ENCODE assay signal across 34 cellular contexts in genomic region chr7:98970805-98971204, GRCh38.
"Had no signal": no experiment of that assay in that cellular context is flagged by ENCODE, and none has a peak within 500 bp of the region (broad histone marks: within the 10 kb centered on the region; RNA-seq: fewer than 3 reads in every experiment).

No MANE protein-coding gene starts in this region.

- DNase-seq: activated B cell treated with CpG ODN at 0.5 μM for 24 hours; activated CD4-positive, alpha-beta memory T cell treated with anti-CD3 and anti-CD28 coated beads for 36 hours; activated CD4-positive, alpha-beta T cell treated with anti-CD3 and anti-CD28 coated beads for 4 hours; activated CD4-positive, alpha-beta T cell treated with anti-CD3 and anti-CD28 coated beads, Interleukin-2, amount 10 ng/mL, durations not matched to agents 24 days and 14 days; activated CD4-positive, alpha-beta T cell treated with anti-CD3 and anti-CD28 coated beads, Interleukin-2, amount 50 U/mL, for 1 hour; activated CD4-positive, alpha-beta T cell treated with anti-CD3 and anti-CD28 coated beads, Interleukin-2, amount 50 U/mL, for 4 hours; activated CD4-positive, CD25-positive, alpha-beta regulatory T cell treated with anti-CD3 and anti-CD28 coated beads, Interleukin-2, amount 50 U/mL, for 72 hours; activated CD8-positive, alpha-beta memory T cell treated with anti-CD3 and anti-CD28 coated beads, Interleukin-2, amount 50 U/mL, for 4 hours; activated gamma-delta T cell treated with Interleukin-2 at 50 U/mL for 16 hours; activated naive CD4-positive, alpha-beta T cell; activated naive CD4-positive, alpha-beta T cell treated with anti-CD3 and anti-CD28 coated beads for 36 hours; activated naive CD4-positive, alpha-beta T cell treated with anti-CD3 and anti-CD28 coated beads, Interleukin-2, amount 50 U/mL, for 16 hours; activated T-cell treated with anti-CD3 and anti-CD28 coated beads for 4 hours; activated T-cell treated with anti-CD3 and anti-CD28 coated beads, Interleukin-2, amount 50 U/mL, for 1 hour; activated T-cell treated with anti-CD3 and anti-CD28 coated beads, Interleukin-2, amount 50 U/mL, for 4 hours; activated T-cell treated with anti-CD3 and anti-CD28 coated beads, Interleukin-2, amount 50 U/mL, for 72 hours; adrenal gland; amniotic stem cell; aorta; body of pancreas; brain microvascular endothelial cell; central memory CD4-positive, alpha-beta T cell; SW 1271; T-helper 1 cell; T-helper 2 cell; T-helper 9 cell had no signal

- H3K27me3 Mint-ChIP-seq: activated B cell treated with CpG ODN at 0.5 μM for 24 hours; activated CD4-positive, alpha-beta memory T cell treated with anti-CD3 and anti-CD28 coated beads for 36 hours; activated CD4-positive, alpha-beta T cell treated with anti-CD3 and anti-CD28 coated beads, Interleukin-2, amount 10 ng/mL, durations not matched to agents 24 days and 14 days; activated T-helper 17 cell treated with anti-CD3 and anti-CD28 coated beads, Interleukin-2, amount 50 U/mL, for 72 hours had no signal

- H3K27ac Mint-ChIP-seq: activated B cell treated with CpG ODN at 0.5 μM for 24 hours; activated CD4-positive, alpha-beta memory T cell treated with anti-CD3 and anti-CD28 coated beads for 36 hours; activated CD4-positive, alpha-beta T cell treated with anti-CD3 and anti-CD28 coated beads, Interleukin-2, amount 10 ng/mL, durations not matched to agents 24 days and 14 days; activated naive CD4-positive, alpha-beta T cell treated with anti-CD3 and anti-CD28 coated beads for 36 hours; activated T-cell treated with anti-CD3 and anti-CD28 coated beads, Interleukin-2, amount 50 U/mL, for 72 hours; activated T-helper 1 cell treated with anti-CD3 and anti-CD28 coated beads, Interleukin-12 subunit alpha, Interleukin-12 subunit beta, Interleukin-2, Interleukin-4 antibody, amounts not matched to agents 30 ng/mL and 10 ng/mL and 1 ng/mL, durations not matched to agents 14 hours and 24 hours and 36 hours; activated T-helper 17 cell treated with anti-CD3 and anti-CD28 coated beads, Interleukin-2, amount 50 U/mL, for 72 hours; T-helper 1 cell treated with Interleukin-12 subunit alpha and Interleukin-12 subunit beta and Interleukin-4 antibody, amounts not matched to agents 30 μg/mL and 1 μg/mL, for 36 hours; T-helper 2 cell treated with Interferon-gamma antibody and Interleukin-4, amounts not matched to agents 5 μg/mL and 100 μg/mL, for 36 hours had no signal

- H3K9me3 Mint-ChIP-seq: activated B cell treated with CpG ODN at 0.5 μM for 24 hours; activated CD4-positive, alpha-beta memory T cell treated with anti-CD3 and anti-CD28 coated beads for 36 hours; activated CD4-positive, alpha-beta T cell treated with anti-CD3 and anti-CD28 coated beads, Interleukin-2, amount 10 ng/mL, durations not matched to agents 24 days and 14 days; activated naive CD4-positive, alpha-beta T cell treated with anti-CD3 and anti-CD28 coated beads for 36 hours; activated naive CD4-positive, alpha-beta T cell treated with anti-CD3 and anti-CD28 coated beads, Interleukin-2, amount 50 U/mL, for 72 hours; activated T-cell treated with anti-CD3 and anti-CD28 coated beads, Interleukin-2, amount 50 U/mL, for 4 hours; activated T-cell treated with anti-CD3 and anti-CD28 coated beads, Interleukin-2, amount 50 U/mL, for 72 hours; activated T-helper 1 cell treated with anti-CD3 and anti-CD28 coated beads, Interleukin-12 subunit alpha, Interleukin-12 subunit beta, Interleukin-2, Interleukin-4 antibody, amounts not matched to agents 30 ng/mL and 10 ng/mL and 1 ng/mL, durations not matched to agents 14 hours and 24 hours and 36 hours; activated T-helper 17 cell treated with anti-CD3 and anti-CD28 coated beads, Interleukin-2, amount 50 U/mL, for 72 hours; T-helper 1 cell treated with Interleukin-12 subunit alpha and Interleukin-12 subunit beta and Interleukin-4 antibody, amounts not matched to agents 30 μg/mL and 1 μg/mL, for 36 hours; T-helper 2 cell treated with Interferon-gamma antibody and Interleukin-4, amounts not matched to agents 5 μg/mL and 100 μg/mL, for 36 hours had no signal

- H3K4me1 ChIP-seq: adrenal gland, body of pancreas, breast epithelium had no signal

- FAIRE-seq: astrocyte, TTC549 had no signal

- H3K9me3 ChIP-seq: adrenal gland, body of pancreas, breast epithelium had no signal

- ATAC-seq: activated T-cell treated with anti-CD3 and anti-CD28 coated beads, Interleukin-2, amount 50 U/mL, for 4 hours; activated T-cell treated with anti-CD3 and anti-CD28 coated beads, Interleukin-2, amount 50 U/mL, for 72 hours; activated T-helper 17 cell treated with anti-CD3 and anti-CD28 coated beads, Interleukin-2, amount 50 U/mL, for 72 hours; body of pancreas had no signal

- H3K4me1 Mint-ChIP-seq: activated B cell treated with CpG ODN at 0.5 μM for 24 hours; activated CD4-positive, alpha-beta T cell treated with anti-CD3 and anti-CD28 coated beads, Interleukin-2, amount 10 ng/mL, durations not matched to agents 24 days and 14 days had no signal

- H3K27ac ChIP-seq: adrenal gland, body of pancreas, brain microvascular endothelial cell, breast epithelium had no signal

- H3K4me3 ChIP-seq: adrenal gland, body of pancreas, breast epithelium had no signal

- H3K4me3 Mint-ChIP-seq: activated B cell treated with CpG ODN at 0.5 μM for 24 hours; activated CD4-positive, alpha-beta memory T cell treated with anti-CD3 and anti-CD28 coated beads for 36 hours; activated CD4-positive, alpha-beta T cell treated with anti-CD3 and anti-CD28 coated beads, Interleukin-2, amount 10 ng/mL, durations not matched to agents 24 days and 14 days; activated naive CD4-positive, alpha-beta T cell treated with anti-CD3 and anti-CD28 coated beads for 36 hours; activated T-cell treated with anti-CD3 and anti-CD28 coated beads, Interleukin-2, amount 50 U/mL, for 4 hours; activated T-cell treated with anti-CD3 and anti-CD28 coated beads, Interleukin-2, amount 50 U/mL, for 72 hours; activated T-helper 1 cell treated with anti-CD3 and anti-CD28 coated beads, Interleukin-12 subunit alpha, Interleukin-12 subunit beta, Interleukin-2, Interleukin-4 antibody, amounts not matched to agents 30 ng/mL and 10 ng/mL and 1 ng/mL, durations not matched to agents 14 hours and 24 hours and 36 hours; activated T-helper 17 cell treated with anti-CD3 and anti-CD28 coated beads, Interleukin-2, amount 50 U/mL, for 72 hours; T-helper 1 cell treated with Interleukin-12 subunit alpha and Interleukin-12 subunit beta and Interleukin-4 antibody, amounts not matched to agents 30 μg/mL and 1 μg/mL, for 36 hours; T-helper 2 cell treated with Interferon-gamma antibody and Interleukin-4, amounts not matched to agents 5 μg/mL and 100 μg/mL, for 36 hours had no signal

- H3K27me3 ChIP-seq: adrenal gland, body of pancreas, brain microvascular endothelial cell, breast epithelium had no signal
